1 cellular context compared by ENCODE assay signal in the genomic region with DNA sequence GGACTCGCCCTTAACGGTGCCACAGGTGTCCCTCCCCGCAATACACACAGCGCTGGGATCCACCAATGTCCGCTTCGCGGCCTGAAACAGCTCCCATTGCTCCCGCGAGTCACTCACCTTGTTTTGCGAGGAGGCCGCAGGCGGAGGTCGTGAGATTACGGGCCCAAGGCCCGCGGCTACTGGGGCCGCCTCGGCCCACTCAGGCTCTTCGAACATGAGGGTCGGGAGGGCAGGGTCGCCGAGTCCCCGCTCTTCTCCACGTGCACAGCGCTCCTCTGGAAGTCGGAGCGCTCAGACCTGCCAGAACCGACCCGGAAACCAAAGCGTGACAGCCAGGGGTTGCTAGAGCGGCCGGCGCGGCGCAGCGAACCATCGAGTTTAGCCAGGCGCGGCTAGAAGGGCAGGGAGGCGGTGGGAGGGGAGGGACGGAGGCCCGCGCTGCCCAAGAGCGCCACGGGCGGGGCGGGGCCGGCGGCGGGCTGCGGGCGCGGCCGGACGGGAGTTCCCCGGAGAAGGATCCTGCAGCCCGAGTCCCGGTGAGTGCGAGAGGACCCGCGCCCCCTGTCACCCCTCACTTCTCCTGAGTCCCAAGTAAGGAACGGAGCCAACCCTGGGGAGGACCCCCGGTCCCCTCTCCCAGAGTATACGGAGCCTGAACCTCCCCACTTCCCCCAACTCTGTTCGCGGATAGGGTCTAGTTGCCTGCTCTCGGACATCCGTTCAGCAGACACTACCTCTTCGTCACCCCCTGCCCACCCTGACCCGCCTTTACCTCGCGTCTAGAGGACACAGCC.
TF ChIP-seq lines count a peak whose summit lies in the region.

A gene (plus strand): TSS at position 488 of the 794 bp plus-strand sequence. CDS start 498 bp downstream, outside the sequence.
A gene (minus strand): TSS at position 330 of the 794 bp plus-strand sequence. CDS start 114 bp downstream, at position 216.

TF ChIP-seq in H1, 55 proteins besides CTCF, POLR2A, EP300 and RAD21:
- TF ChIP-seq SP1 (IDR thresholded peaks at IDR 0.05; ENCODE audit: low read depth, low read length) (0 out of 2 replicates have a peak, but pooled peaks have one; percentile 45), GTF2F1 (IDR thresholded peaks at IDR 0.05; ENCODE audit: borderline replicate concordance, low read depth, low read length) (no peak), YY1 (IDR thresholded peaks at IDR 0.05; ENCODE audit: low read depth, low read length) (no peak; the same call in 1 of the 2 replicates), POLR2AphosphoS5 (IDR thresholded peaks at IDR 0.05; ENCODE audit: low read depth, low read length) (peak; percentile 68; the same call in 1 of the 2 replicates), SP2 (IDR thresholded peaks at IDR 0.05; ENCODE audit: low read length) (peak; percentile 97), TAF7 (optimal IDR thresholded peaks at IDR 0.05; ENCODE audit: borderline replicate concordance, low read depth, low read length) (peak; percentile 63), ASH2L (IDR thresholded peaks at IDR 0.05; ENCODE audit: low read length) (peak; percentile 59), EGR1 (IDR thresholded peaks at IDR 0.05; ENCODE audit: borderline replicate concordance, low read depth, low read length) (peak; percentile 88), CHD1 (IDR thresholded peaks at IDR 0.05; ENCODE audit: low read depth, low read length) (no peak), JUND (IDR thresholded peaks at IDR 0.05; ENCODE audit: low read length) (no peak), RNF2 (IDR thresholded peaks at IDR 0.05; ENCODE audit: borderline replicate concordance, low read depth, low read length, missing control alignments, poor library complexity, severe bottlenecking) (no peak), TCF12 (IDR thresholded peaks at IDR 0.05; ENCODE audit: low read depth, low read length) (no peak), POU5F1 (IDR thresholded peaks at IDR 0.05; ENCODE audit: low read depth, low read length) (0 out of 2 replicates have a peak, but pooled peaks have one; percentile 34), RBBP5 (IDR thresholded peaks at IDR 0.05; ENCODE audit: borderline replicate concordance, low read depth, low read length) (no peak), HDAC2 (IDR thresholded peaks at IDR 0.05; ENCODE audit: borderline replicate concordance in 1 of 2, low read depth in 2 of 2, low read length in 2 of 2) (peak; percentile 72 to 93; a peak in 2 of 4 replicates), TBP (IDR thresholded peaks at IDR 0.05; ENCODE audit: low read depth, low read length) (peak; percentile 82), KDM5A (IDR thresholded peaks at IDR 0.05; ENCODE audit: low read length) (0 out of 2 replicates have a peak, but pooled peaks have one; percentile 7), PHF8 (conservative IDR thresholded peaks at IDR 0.05; ENCODE audit: low read depth, low read length) (peak; percentile 71), CBX5 (IDR thresholded peaks at IDR 0.05; ENCODE audit: low read depth, low read length) (no peak), SP4 (IDR thresholded peaks at IDR 0.05; ENCODE audit: low read length) (no peak; the same call in 1 of the 2 replicates), GABPA (IDR thresholded peaks at IDR 0.05; ENCODE audit: borderline replicate concordance, insufficient read depth, low read length) (0 out of 2 replicates have a peak, but pooled peaks have one; percentile 16), TEAD4 (IDR thresholded peaks at IDR 0.05; ENCODE audit: low read depth, low read length) (peak; percentile 61; the same call in 1 of the 2 replicates), NANOG (IDR thresholded peaks at IDR 0.05; ENCODE audit: insufficient read depth, low read depth, low read length, poor library complexity, severe bottlenecking) (no peak), TAF1 (IDR thresholded peaks at IDR 0.05; ENCODE audit: low read depth, low read length) (peak; percentile 76), SIN3A (conservative IDR thresholded peaks at IDR 0.05 in 1 of 2, IDR thresholded peaks at IDR 0.05 in 1 of 2; ENCODE audit: low read depth in 1 of 2, low read length in 2 of 2) (peak; percentile 98 to 99), ZNF274 (IDR thresholded peaks at IDR 0.05; ENCODE audit: borderline replicate concordance, extremely low read depth, low read length) (no peak), CREB1 (IDR thresholded peaks at IDR 0.05) (peak; percentile 71; the same call in 1 of the 2 replicates), CEBPB (IDR thresholded peaks at IDR 0.05; ENCODE audit: low read depth, low read length) (no peak), RFX5 (IDR thresholded peaks at IDR 0.05; ENCODE audit: borderline replicate concordance, low read depth, low read length) (peak; percentile 37; the same call in 1 of the 2 replicates), RXRA (IDR thresholded peaks at IDR 0.05; ENCODE audit: insufficient read depth, low read depth, low read length) (no peak), CTBP2 (IDR thresholded peaks at IDR 0.05; ENCODE audit: borderline replicate concordance, insufficient read depth, insufficient read length, low read length) (peak; percentile 75), SAP30 (IDR thresholded peaks at IDR 0.05; ENCODE audit: insufficient read depth, insufficient replicate concordance, low read length) (no peak), BCL11A (IDR thresholded peaks at IDR 0.05; ENCODE audit: low read depth in 2 of 2, low read length in 2 of 2) (no peak), KDM4A (IDR thresholded peaks at IDR 0.05; ENCODE audit: low read depth, low read length, severe bottlenecking) (peak; percentile 73)
- TF ChIP-seq, protein P1, sequence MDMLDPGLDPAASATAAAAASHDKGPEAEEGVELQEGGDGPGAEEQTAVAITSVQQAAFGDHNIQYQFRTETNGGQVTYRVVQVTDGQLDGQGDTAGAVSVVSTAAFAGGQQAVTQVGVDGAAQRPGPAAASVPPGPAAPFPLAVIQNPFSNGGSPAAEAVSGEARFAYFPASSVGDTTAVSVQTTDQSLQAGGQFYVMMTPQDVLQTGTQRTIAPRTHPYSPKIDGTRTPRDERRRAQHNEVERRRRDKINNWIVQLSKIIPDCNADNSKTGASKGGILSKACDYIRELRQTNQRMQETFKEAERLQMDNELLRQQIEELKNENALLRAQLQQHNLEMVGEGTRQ (IDR thresholded peaks at IDR 0.05; ENCODE audit: low read length), result 0 out of 2 replicates have a peak, but pooled peaks have one; percentile 5
- TF ChIP-seq, protein P2, sequence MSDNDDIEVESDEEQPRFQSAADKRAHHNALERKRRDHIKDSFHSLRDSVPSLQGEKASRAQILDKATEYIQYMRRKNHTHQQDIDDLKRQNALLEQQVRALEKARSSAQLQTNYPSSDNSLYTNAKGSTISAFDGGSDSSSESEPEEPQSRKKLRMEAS (IDR thresholded peaks at IDR 0.05), result peak; percentile 94
- TF ChIP-seq, protein P3, sequence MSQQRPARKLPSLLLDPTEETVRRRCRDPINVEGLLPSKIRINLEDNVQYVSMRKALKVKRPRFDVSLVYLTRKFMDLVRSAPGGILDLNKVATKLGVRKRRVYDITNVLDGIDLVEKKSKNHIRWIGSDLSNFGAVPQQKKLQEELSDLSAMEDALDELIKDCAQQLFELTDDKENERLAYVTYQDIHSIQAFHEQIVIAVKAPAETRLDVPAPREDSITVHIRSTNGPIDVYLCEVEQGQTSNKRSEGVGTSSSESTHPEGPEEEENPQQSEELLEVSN (IDR thresholded peaks at IDR 0.05), result peak; percentile 75
- TF ChIP-seq, protein P4, sequence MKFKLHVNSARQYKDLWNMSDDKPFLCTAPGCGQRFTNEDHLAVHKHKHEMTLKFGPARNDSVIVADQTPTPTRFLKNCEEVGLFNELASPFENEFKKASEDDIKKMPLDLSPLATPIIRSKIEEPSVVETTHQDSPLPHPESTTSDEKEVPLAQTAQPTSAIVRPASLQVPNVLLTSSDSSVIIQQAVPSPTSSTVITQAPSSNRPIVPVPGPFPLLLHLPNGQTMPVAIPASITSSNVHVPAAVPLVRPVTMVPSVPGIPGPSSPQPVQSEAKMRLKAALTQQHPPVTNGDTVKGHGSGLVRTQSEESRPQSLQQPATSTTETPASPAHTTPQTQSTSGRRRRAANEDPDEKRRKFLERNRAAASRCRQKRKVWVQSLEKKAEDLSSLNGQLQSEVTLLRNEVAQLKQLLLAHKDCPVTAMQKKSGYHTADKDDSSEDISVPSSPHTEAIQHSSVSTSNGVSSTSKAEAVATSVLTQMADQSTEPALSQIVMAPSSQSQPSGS (IDR thresholded peaks at IDR 0.05; ENCODE audit: low read length), result no peak
- TF ChIP-seq, protein P5, sequence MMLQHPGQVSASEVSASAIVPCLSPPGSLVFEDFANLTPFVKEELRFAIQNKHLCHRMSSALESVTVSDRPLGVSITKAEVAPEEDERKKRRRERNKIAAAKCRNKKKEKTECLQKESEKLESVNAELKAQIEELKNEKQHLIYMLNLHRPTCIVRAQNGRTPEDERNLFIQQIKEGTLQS (IDR thresholded peaks at IDR 0.05; ENCODE audit: insufficient read depth, low read depth, low read length), result no peak
